In genomic region chr10:112813866-112814596, GRCh38 we compare ENCODE assay signal across 1 cellular context.
TF ChIP-seq lines count a peak whose summit lies in the region.

No MANE protein-coding gene starts in this region.

TF ChIP-seq in HepG2, 621 proteins besides CTCF, POLR2A, EP300 and RAD21 (continued from another document):
- no peak for TF ChIP-seq HNF1B (CRISPR knock-in tag; IDR thresholded peaks at IDR 0.05)
- no peak for TF ChIP-seq FOXO1 (CRISPR knock-in tag; IDR thresholded peaks at IDR 0.05)
- no peak for TF ChIP-seq ZNF33B (CRISPR knock-in tag; IDR thresholded peaks at IDR 0.05)
- no peak for TF ChIP-seq ZNF720 (CRISPR knock-in tag; IDR thresholded peaks at IDR 0.05)
- no peak for TF ChIP-seq EED (CRISPR knock-in tag; IDR thresholded peaks at IDR 0.05)
- no peak for TF ChIP-seq CREB1 (IDR thresholded peaks at IDR 0.05)
- no peak for TF ChIP-seq CREB1 (CRISPR knock-in tag; IDR thresholded peaks at IDR 0.05)
- no peak for TF ChIP-seq ZNF331 (CRISPR knock-in tag; IDR thresholded peaks at IDR 0.05)
- no peak for TF ChIP-seq ZNF407 (CRISPR knock-in tag; IDR thresholded peaks at IDR 0.05; ENCODE audit: not compliant biosample characterization)
- no peak for TF ChIP-seq CAMTA2 (CRISPR knock-in tag; IDR thresholded peaks at IDR 0.05; ENCODE audit: borderline replicate concordance)
- no peak for TF ChIP-seq IKZF1 (IDR thresholded peaks at IDR 0.05)
- TF ChIP-seq ZNF510 (CRISPR knock-in tag; IDR thresholded peaks at IDR 0.05; ENCODE audit: low read depth) = no peak
- TF ChIP-seq ZNF878 (CRISPR knock-in tag; IDR thresholded peaks at IDR 0.05) = no peak
- no peak for TF ChIP-seq SSRP1 (CRISPR knock-in tag; IDR thresholded peaks at IDR 0.05)
- TF ChIP-seq TFAP4 (IDR thresholded peaks at IDR 0.05; ENCODE audit: borderline replicate concordance, low read depth) = no peak
TF ChIP-seq in HepG2: peak in this region for 0.
